In the genomic region with DNA sequence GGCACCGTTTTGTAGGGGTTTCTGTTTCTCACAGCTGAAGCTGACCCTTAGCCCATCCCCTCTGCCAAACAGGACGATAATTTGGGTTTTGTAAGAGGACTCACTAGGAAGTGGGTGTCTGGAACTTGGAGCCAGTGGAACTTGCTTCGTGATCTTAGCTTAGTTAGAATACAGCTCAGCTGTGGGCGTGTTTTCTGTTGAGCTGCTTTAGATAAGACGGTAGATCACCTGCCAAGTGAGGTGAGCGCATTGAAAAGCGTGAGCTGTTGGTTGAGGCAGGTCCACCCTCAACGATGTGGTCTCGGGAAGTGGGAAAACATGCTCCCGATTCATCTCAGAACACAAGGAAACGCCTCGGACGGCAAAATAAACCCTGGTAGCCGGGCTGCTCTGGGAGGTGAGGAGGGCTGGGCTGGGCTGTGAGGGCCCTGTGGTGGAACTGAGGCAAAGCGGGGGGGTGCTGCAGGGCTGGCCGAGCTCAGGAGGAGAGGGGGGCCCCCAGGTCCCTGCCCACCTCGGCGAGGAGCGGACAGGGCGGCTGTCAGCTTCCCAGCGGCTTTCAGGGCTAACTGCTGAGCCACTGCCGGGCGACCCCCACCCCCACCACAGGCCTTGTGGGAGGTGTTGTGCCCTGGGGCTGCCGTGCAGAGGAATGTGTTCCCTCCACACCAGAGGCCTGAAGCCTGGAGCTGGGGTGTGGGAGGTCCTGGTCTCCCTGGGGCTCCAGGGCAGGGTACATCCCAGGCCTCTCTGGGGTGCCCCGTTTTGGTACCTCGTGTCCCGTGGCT, we compare ENCODE assay signal across 23 cellular contexts. TPM values are rescaled to one million over a fixed set of nuclear protein-coding genes. Genes with fewer than 3 reads are reported as not detected.
DNase-seq lines count a peak whose midpoint lies in the region; ATAC-seq and TF ChIP-seq lines count a peak whose summit lies in the region.
"Had no signal": no experiment of that assay in that cellular context is flagged by ENCODE, and none has a peak within 500 bp of the region (broad histone marks: within the 10 kb centered on the region; RNA-seq: fewer than 3 reads in every experiment).

No MANE protein-coding gene starts in this region.

- no peak overlapping the region for H3K4me3 ChIP-seq in Caco-2 (ENCODE audit: low read depth, low read length)
- H3K4me3 ChIP-seq in Panc1 (ENCODE audit: low read depth in 2 of 2, low read length in 2 of 2): no peak overlapping the region
- H3K4me3 ChIP-seq: gastrocnemius medialis, ovary, thoracic aorta had no signal

- in situ Hi-C loops in Panc1 (cut with HindIII; ENCODE audit: low pct_unique_long_range_greater_than_20kb, low sequenced_read_pairs): no loop called here

- DNase-seq in activated CD8-positive, alpha-beta memory T cell treated with anti-CD3 and anti-CD28 coated beads, Interleukin-2, amount 10 ng/mL, durations not matched to agents 7 days and 5 days: no peak
- DNase-seq in activated CD8-positive, alpha-beta memory T cell treated with anti-CD3 and anti-CD28 coated beads, Interleukin-2, amount 50 U/mL, for 48 hours: no peak
- DNase-seq in Caco-2: no peak
- no peak for DNase-seq in Panc1 (ENCODE audit: low read depth, low spot score)
- no peak for DNase-seq in left colon
- DNase-seq in NCI-H187 (lab: John Stamatoyannopoulos, UW): no peak
- DNase-seq: activated naive CD4-positive, alpha-beta T cell treated with anti-CD3 and anti-CD28 coated beads for 36 hours; activated T-cell treated with anti-CD3 and anti-CD28 coated beads, Interleukin-2, amount 50 U/mL, for 1 hour; effector CD8-positive, alpha-beta T cell; gastrocnemius medialis; mesenchymal stem cell; naive B cell; NCI-H2029 treated with DMSO at 0.1 percent for 48 hours; NCI-H510A; SIG-M5 had no signal

- no peak for ATAC-seq in activated CD8-positive, alpha-beta memory T cell treated with anti-CD3 and anti-CD28 coated beads, Interleukin-2, amount 10 ng/mL, durations not matched to agents 7 days and 5 days
- ATAC-seq in Panc1 (peak; percentile 27; the same call in 1 of the 2 replicates), left colon (peak; percentile 44), HG03280 (IDR thresholded peaks at IDR 0.05; ENCODE audit: unreplicated experiment) (no peak), HG03432 (IDR thresholded peaks at IDR 0.05; ENCODE audit: unreplicated experiment) (no peak)
- ATAC-seq: gastrocnemius medialis; sciatic nerve; stimulated activated effector memory CD8-positive, alpha-beta T cell treated with anti-CD3 and anti-CD28 coated beads, Interleukin-12 subunit alpha, Interleukin-12 subunit beta, amount 100 ng/mL, for 72 hours had no signal

- H3K36me3 ChIP-seq in Caco-2 (ENCODE audit: control insufficient read depth, insufficient read depth, low read length) (no peaks in the 10 kb centered on the region), Panc1 (ENCODE audit: control insufficient read depth, insufficient read depth, low read length) (no peaks in the 10 kb centered on the region)
- H3K36me3 ChIP-seq: gastrocnemius medialis, ovary, thoracic aorta had no signal

- intact Hi-C loops in Caco-2 (cut with micrococcal nuclease; ENCODE audit: unreplicated experiment): no loop called here
- intact Hi-C loops in Panc1 (cut with micrococcal nuclease; ENCODE audit: unreplicated experiment): no loop called here
- intact Hi-C loops in left colon (cut with DNase I, micrococcal nuclease): no loop called here

- POLR2A ChIA-PET in Caco-2 (lab: Charles Lee): interaction anchor here (0.6 kb wide), 1 partner anchor 15 kb away, joined by 3 read pairs; no protein-coding TSS in a partner anchor
- POLR2A ChIA-PET in Panc1 (lab: Charles Lee): interaction anchor here (0.6 kb wide), 1 partner anchor 15 kb away, joined by 8 read pairs; no protein-coding TSS in a partner anchor

- peaks cover 27% of the 10 kb centered on the region for H3K4me1 Mint-ChIP-seq in activated CD8-positive, alpha-beta memory T cell treated with anti-CD3 and anti-CD28 coated beads, Interleukin-2, amount 10 ng/mL, durations not matched to agents 7 days and 5 days
- peaks cover 6% of the 10 kb centered on the region for H3K4me1 Mint-ChIP-seq in Caco-2 (ENCODE audit: low read depth, unreplicated experiment)

- CTCF ChIA-PET in activated CD8-positive, alpha-beta memory T cell treated with anti-CD3 and anti-CD28 coated beads, Interleukin-2, amount 10 ng/mL, durations not matched to agents 7 days and 5 days (lab: Charles Lee): interaction anchor here (1.2 to 1.6 kb wide), 2 partner anchors 9 to 21 kb away, joined by 6 to 8 read pairs; no protein-coding TSS in a partner anchor
- CTCF ChIA-PET in Caco-2 (lab: Charles Lee): interaction anchor here (0.7 kb wide), 1 partner anchor 21 kb away, joined by 3 read pairs; no protein-coding TSS in a partner anchor
- CTCF ChIA-PET in Panc1 (lab: Charles Lee): no interaction called here

- H3K36me3 Mint-ChIP-seq in activated CD8-positive, alpha-beta memory T cell treated with anti-CD3 and anti-CD28 coated beads, Interleukin-2, amount 10 ng/mL, durations not matched to agents 7 days and 5 days: no peaks in the 10 kb centered on the region
- H3K36me3 Mint-ChIP-seq in Caco-2 (ENCODE audit: insufficient read depth, unreplicated experiment): peaks cover 5% of the 10 kb centered on the region
- H3K36me3 Mint-ChIP-seq: naive B cell; stimulated activated effector memory CD8-positive, alpha-beta T cell treated with anti-CD3 and anti-CD28 coated beads, Interleukin-12 subunit alpha, Interleukin-12 subunit beta, amount 100 ng/mL, for 72 hours had no signal

- no TSS peak for BruUV-seq in Caco-2 (replicated peaks; lab: Mats Ljungman, UMichigan)
- no TSS peak for BruUV-seq in Panc1 (replicated peaks; lab: Mats Ljungman, UMichigan)

- H3K27ac Mint-ChIP-seq in activated CD8-positive, alpha-beta memory T cell treated with anti-CD3 and anti-CD28 coated beads, Interleukin-2, amount 10 ng/mL, durations not matched to agents 7 days and 5 days: peak overlapping the region; percentile 24
- H3K27ac Mint-ChIP-seq in Caco-2 (ENCODE audit: unreplicated experiment): no peak overlapping the region
- H3K27ac Mint-ChIP-seq: activated naive CD4-positive, alpha-beta T cell treated with anti-CD3 and anti-CD28 coated beads for 36 hours; stimulated activated effector memory CD8-positive, alpha-beta T cell treated with anti-CD3 and anti-CD28 coated beads, Interleukin-12 subunit alpha, Interleukin-12 subunit beta, amount 100 ng/mL, for 72 hours had no signal

- no peaks in the 10 kb centered on the region for H3K9me3 Mint-ChIP-seq in activated CD8-positive, alpha-beta memory T cell treated with anti-CD3 and anti-CD28 coated beads, Interleukin-2, amount 10 ng/mL, durations not matched to agents 7 days and 5 days (ENCODE audit: low read depth)
- H3K9me3 Mint-ChIP-seq in Caco-2 (ENCODE audit: unreplicated experiment): no peaks in the 10 kb centered on the region
- H3K9me3 Mint-ChIP-seq: activated naive CD4-positive, alpha-beta T cell treated with anti-CD3 and anti-CD28 coated beads for 36 hours; naive B cell; stimulated activated effector memory CD8-positive, alpha-beta T cell treated with anti-CD3 and anti-CD28 coated beads, Interleukin-12 subunit alpha, Interleukin-12 subunit beta, amount 100 ng/mL, for 72 hours had no signal

- H3K27me3 Mint-ChIP-seq in activated CD8-positive, alpha-beta memory T cell treated with anti-CD3 and anti-CD28 coated beads, Interleukin-2, amount 10 ng/mL, durations not matched to agents 7 days and 5 days: peaks cover 18% of the 10 kb centered on the region
- H3K27me3 Mint-ChIP-seq in Caco-2 (ENCODE audit: insufficient read depth, unreplicated experiment): peaks cover 5% of the 10 kb centered on the region

- H3K4me3 Mint-ChIP-seq in activated CD8-positive, alpha-beta memory T cell treated with anti-CD3 and anti-CD28 coated beads, Interleukin-2, amount 10 ng/mL, durations not matched to agents 7 days and 5 days: no peak overlapping the region
- H3K4me3 Mint-ChIP-seq in Caco-2 (ENCODE audit: unreplicated experiment): peak overlapping the region; percentile 33
- H3K4me3 Mint-ChIP-seq: activated naive CD4-positive, alpha-beta T cell treated with anti-CD3 and anti-CD28 coated beads for 36 hours; naive B cell; stimulated activated effector memory CD8-positive, alpha-beta T cell treated with anti-CD3 and anti-CD28 coated beads, Interleukin-12 subunit alpha, Interleukin-12 subunit beta, amount 100 ng/mL, for 72 hours had no signal

- H3K27ac ChIP-seq in Panc1 (ENCODE audit: low read length): no peak overlapping the region
- H3K27ac ChIP-seq: C4-2B, gastrocnemius medialis, KMS-11, ovary, thoracic aorta had no signal

- H3K9me3 ChIP-seq in Caco-2: no peaks in the 10 kb centered on the region
- H3K9me3 ChIP-seq in Panc1 (ENCODE audit: control insufficient read depth, insufficient read depth, low read depth, low read length): no peaks in the 10 kb centered on the region
- H3K9me3 ChIP-seq: gastrocnemius medialis, ovary, thoracic aorta had no signal

- TF ChIP-seq CTCF in Caco-2 (IDR thresholded peaks at IDR 0.05; ENCODE audit: insufficient read depth in 1 of 2, low read depth in 1 of 2, low read length in 1 of 2, severe bottlenecking in 1 of 2, unreplicated experiment in 1 of 2): no peak
- TF ChIP-seq CTCF in Panc1 (IDR thresholded peaks at IDR 0.05): no peak

- peaks cover 11% of the 10 kb centered on the region for H3K4me1 ChIP-seq in Caco-2
- H3K4me1 ChIP-seq in Panc1 (ENCODE audit: control insufficient read depth, insufficient read depth, low read length): peaks cover 8% of the 10 kb centered on the region

- no peaks in the 10 kb centered on the region for H3K27me3 ChIP-seq in Caco-2 (replicated peaks; ENCODE audit: control insufficient read depth, insufficient read depth, low read length)
- H3K27me3 ChIP-seq in Panc1 (ENCODE audit: control insufficient read depth, insufficient read depth, low read length): no peaks in the 10 kb centered on the region
- H3K27me3 ChIP-seq: ovary had no signal

RNA-seq across cellular contexts. Expression of a gene that starts 30.6 kb away (rescaled TPM):
- total RNA-seq in activated CD8-positive, alpha-beta memory T cell treated with anti-CD3 and anti-CD28 coated beads, Interleukin-2, amount 10 ng/mL, durations not matched to agents 7 days and 5 days: 10 to 100 TPM; 38.0 to 42.9 TPM
- total RNA-seq in Caco-2 (2022) (39.6 and 40.7 TPM in 2 replicates), Panc1 (2021; ENCODE audit: unreplicated experiment) (29.8 TPM), left colon (10 to 100 TPM; 13.3 to 19.9 TPM)
- 30.0 TPM for polyA plus RNA-seq in Panc1 (2012; ENCODE audit: insufficient read length)

RNA-seq across cellular contexts. Expression of a gene that starts 30.8 kb away (rescaled TPM):
- 10 to 100 TPM; 24.4 to 30.5 TPM for total RNA-seq in activated CD8-positive, alpha-beta memory T cell treated with anti-CD3 and anti-CD28 coated beads, Interleukin-2, amount 10 ng/mL, durations not matched to agents 7 days and 5 days
- total RNA-seq in Caco-2 (2022) (35.5 and 40.4 TPM in 2 replicates), Panc1 (2021; ENCODE audit: unreplicated experiment) (29.3 TPM), left colon (10 to 100 TPM; 15.2 to 16.7 TPM)
- 38.0 TPM for polyA plus RNA-seq in Panc1 (2012; ENCODE audit: insufficient read length)

Comparison
In these comparisons a context has a peak if more than half of its experiments do, and no peak if none do; other contexts are left out.
1. ATAC-seq: peak in Panc1 (single experiment) and left colon (single experiment); none in activated CD8-positive, alpha-beta memory T cell treated with anti-CD3 and anti-CD28 coated beads, Interleukin-2, amount 10 ng/mL, durations not matched to agents 7 days and 5 days (single experiment), HG03280 (single experiment) and HG03432 (single experiment).